In genomic region chr15:57611938-57612337, GRCh38 we compare ENCODE assay signal across 10 cellular contexts. TPM values are rescaled to one million over a fixed set of nuclear protein-coding genes. Genes with fewer than 3 reads are reported as not detected.
DNase-seq lines count a peak whose midpoint lies in the region; ATAC-seq and TF ChIP-seq lines count a peak whose summit lies in the region.
"Had no signal": no experiment of that assay in that cellular context is flagged by ENCODE, and none has a peak within 500 bp of the region (broad histone marks: within the 10 kb centered on the region; RNA-seq: fewer than 3 reads in every experiment).

No MANE protein-coding gene starts in this region.

- H3K27ac ChIP-seq in adrenal gland (peak overlapping the region in 4 of 5 donors; percentile 49 to 90 (median 82)), left ventricle myocardium inferior (replicated peaks) (peak overlapping the region; percentile 95)

- H3K4me3 ChIP-seq in H7 (ENCODE audit: insufficient read depth, low read depth, low read length), result no peak overlapping the region
- H3K4me3 ChIP-seq in adrenal gland, result no peak overlapping the region
- H3K4me3 ChIP-seq in left ventricle myocardium inferior, result peak overlapping the region; percentile 34

- H3K4me1 ChIP-seq in adrenal gland (replicated peaks in 1 of 2) (peaks cover 27 to 56% of the 10 kb centered on the region in 2 donors), left ventricle myocardium inferior (peaks cover 90% of the 10 kb centered on the region)

- peak in 5 of 6 experiments; percentile 46 to 69 (median 61) for TF ChIP-seq CTCF in adrenal gland (IDR thresholded peaks at IDR 0.05)
- TF ChIP-seq CTCF in left ventricle myocardium inferior (IDR thresholded peaks at IDR 0.05; ENCODE audit: borderline replicate concordance), result peak; percentile 56

- peak; percentile 65 for ATAC-seq in sciatic nerve
- ATAC-seq in GM18868 (IDR thresholded peaks at IDR 0.05; ENCODE audit: unreplicated experiment), result no peak
- ATAC-seq in GM21367 (IDR thresholded peaks at IDR 0.05; ENCODE audit: unreplicated experiment), result no peak
- no peak for ATAC-seq in GM21737 (IDR thresholded peaks at IDR 0.05; ENCODE audit: unreplicated experiment)

- H3K27me3 ChIP-seq in H7 (ENCODE audit: control insufficient read depth, insufficient read depth, low read length) (no peaks in the 10 kb centered on the region), adrenal gland (no peaks in the 10 kb centered on the region), left ventricle myocardium inferior (ENCODE audit: low read depth) (no peaks in the 10 kb centered on the region)

- peak; percentile 48 for DNase-seq in H7
- peak; percentile 55 to 83 (median 79) for DNase-seq in adrenal gland
- DNase-seq in left ventricle myocardium inferior, result no peak
- no peak for DNase-seq in sciatic nerve (ENCODE audit: low spot score)
- DNase-seq in AG08396 (ENCODE audit: low spot score), result no peak
- DNase-seq: naive B cell, RPMI8226 had no signal

- intact Hi-C loops in adrenal gland (cut with DNase I) (loop anchor here in 1 of 2 donors (5.0 kb wide), 1 partner anchor 50 kb away; no protein-coding TSS in a partner anchor), left ventricle myocardium inferior (cut with micrococcal nuclease) (no loop called here), sciatic nerve (cut with DNase I) (no loop called here)

- H3K36me3 ChIP-seq in H7 (replicated peaks; ENCODE audit: control insufficient read depth, insufficient read depth, low read length), result no peaks in the 10 kb centered on the region
- no peaks in the 10 kb centered on the region for H3K36me3 ChIP-seq in adrenal gland (replicated peaks in 1 of 2)
- peaks cover 7% of the 10 kb centered on the region for H3K36me3 ChIP-seq in left ventricle myocardium inferior

- H3K9me3 ChIP-seq in adrenal gland (replicated peaks in 1 of 3) (no peaks in the 10 kb centered on the region), left ventricle myocardium inferior (replicated peaks) (no peaks in the 10 kb centered on the region)

- no peak for TF ChIP-seq POLR2A in adrenal gland (IDR thresholded peaks at IDR 0.05)

- 26 to 40% (median 33%) methylated on average over 3 of the region's 3 CpGs for WGBS in adrenal gland, 4 donors

RNA-seq across cellular contexts. Expression of gene MYZAP, which starts 20.2 kb away (rescaled TPM):
- 0.35 and 0.81 TPM in 2 replicates for total RNA-seq in H7 (2014; rRNA removed; shearing (Covaris generic))
- total RNA-seq in adrenal gland, result 100 to 1,000 TPM in 2 of 8 donors, 10 to 100 TPM in 6; 46.2 to 176 (median 76.5) TPM
- 100 to 1,000 TPM in 1 of 3 donors, 10 to 100 TPM in 2; 21.4 to 125 (median 24.8) TPM for polyA plus RNA-seq in adrenal gland
- total RNA-seq in left ventricle myocardium inferior, result 934 TPM
- total RNA-seq in sciatic nerve, result 3.7 TPM

Comparison
In these comparisons a context has a peak if more than half of its experiments do, and no peak if none do; other contexts are left out.
1. DNase-seq: peak in H7 (single experiment) and adrenal gland (7 of 7); none in left ventricle myocardium inferior (single experiment), sciatic nerve (single experiment) and AG08396 (single experiment).
2. RNA of gene MYZAP, which starts 20.2 kb away (total RNA-seq): 934 TPM in left ventricle myocardium inferior (single experiment) and 46.2 to 176 TPM in adrenal gland; 3.7 TPM in sciatic nerve (single experiment) and 0.35 to 0.81 TPM in H7; every median in the first group is over 10 times any median in the second.